In genomic region chr12:114911196-114911595, GRCh38 we compare ENCODE assay signal across 33 cellular contexts.
"Had no signal": no experiment of that assay in that cellular context is flagged by ENCODE, and none has a peak within 500 bp of the region (broad histone marks: within the 10 kb centered on the region; RNA-seq: fewer than 3 reads in every experiment).

No MANE protein-coding gene starts in this region.

- H3K36me3 ChIP-seq: ascending aorta, MG63, Peyer's patch, SJSA1 had no signal

- H3K27ac Mint-ChIP-seq: activated B cell treated with CpG ODN at 0.5 μM for 24 hours; activated CD4-positive, alpha-beta T cell treated with anti-CD3 and anti-CD28 coated beads, Interleukin-2, amount 10 ng/mL, durations not matched to agents 24 days and 14 days; activated CD8-positive, alpha-beta memory T cell treated with anti-CD3 and anti-CD28 coated beads, Interleukin-2, amount 10 ng/mL, durations not matched to agents 7 days and 5 days; activated naive CD4-positive, alpha-beta T cell treated with anti-CD3 and anti-CD28 coated beads, Interleukin-2, amount 50 U/mL, for 72 hours; activated naive CD8-positive, alpha-beta T cell treated with anti-CD3 and anti-CD28 coated beads, Interleukin-2, amount 50 U/mL, for 24 hours; activated T-cell treated with anti-CD3 and anti-CD28 coated beads, Interleukin-2, amount 50 U/mL, for 24 hours; T-helper 17 cell had no signal

- H3K4me1 Mint-ChIP-seq: activated B cell treated with CpG ODN at 0.5 μM for 24 hours; activated CD4-positive, alpha-beta T cell treated with anti-CD3 and anti-CD28 coated beads, Interleukin-2, amount 10 ng/mL, durations not matched to agents 24 days and 14 days; activated CD8-positive, alpha-beta memory T cell treated with anti-CD3 and anti-CD28 coated beads, Interleukin-2, amount 10 ng/mL, durations not matched to agents 7 days and 5 days; activated naive CD8-positive, alpha-beta T cell treated with anti-CD3 and anti-CD28 coated beads, Interleukin-2, amount 50 U/mL, for 24 hours; central memory CD8-positive, alpha-beta T cell; T-helper 17 cell had no signal

- H3K9me3 ChIP-seq: ascending aorta, body of pancreas, MG63, Peyer's patch, SJSA1 had no signal

- H3K4me1 ChIP-seq: ascending aorta, body of pancreas had no signal

- H3K9me3 Mint-ChIP-seq: activated B cell treated with CpG ODN at 0.5 μM for 24 hours had no signal

- H3K4me3 ChIP-seq: ascending aorta, body of pancreas, MG63, Peyer's patch, SJSA1 had no signal

- ATAC-seq: activated CD8-positive, alpha-beta memory T cell treated with anti-CD3 and anti-CD28 coated beads, Interleukin-2, amount 10 ng/mL, durations not matched to agents 7 days and 5 days; activated naive CD4-positive, alpha-beta T cell treated with anti-CD3 and anti-CD28 coated beads, Interleukin-2, amount 50 U/mL, for 72 hours; activated naive CD8-positive, alpha-beta T cell treated with anti-CD3 and anti-CD28 coated beads, Interleukin-2, amount 50 U/mL, for 24 hours; body of pancreas; SK-N-SH treated with all-trans-retinoic acid at 6 μM for 48 hours; T-helper 17 cell had no signal

- H3K27me3 Mint-ChIP-seq: activated B cell treated with CpG ODN at 0.5 μM for 24 hours; activated CD4-positive, alpha-beta T cell treated with anti-CD3 and anti-CD28 coated beads, Interleukin-2, amount 10 ng/mL, durations not matched to agents 24 days and 14 days; activated CD8-positive, alpha-beta memory T cell treated with anti-CD3 and anti-CD28 coated beads, Interleukin-2, amount 10 ng/mL, durations not matched to agents 7 days and 5 days; activated T-cell treated with anti-CD3 and anti-CD28 coated beads, Interleukin-2, amount 50 U/mL, for 24 hours; central memory CD8-positive, alpha-beta T cell; T-helper 17 cell had no signal

- H3K27ac ChIP-seq: ascending aorta, body of pancreas, Peyer's patch, RWPE1, SJSA1 had no signal

- H3K4me3 Mint-ChIP-seq: activated B cell treated with CpG ODN at 0.5 μM for 24 hours; activated CD4-positive, alpha-beta T cell treated with anti-CD3 and anti-CD28 coated beads, Interleukin-2, amount 10 ng/mL, durations not matched to agents 24 days and 14 days; activated CD8-positive, alpha-beta memory T cell treated with anti-CD3 and anti-CD28 coated beads, Interleukin-2, amount 10 ng/mL, durations not matched to agents 7 days and 5 days; activated naive CD8-positive, alpha-beta T cell treated with anti-CD3 and anti-CD28 coated beads, Interleukin-2, amount 50 U/mL, for 24 hours; activated T-cell treated with anti-CD3 and anti-CD28 coated beads, Interleukin-2, amount 50 U/mL, for 24 hours; central memory CD8-positive, alpha-beta T cell; T-helper 17 cell had no signal

- H3K27me3 ChIP-seq: ascending aorta, body of pancreas, MG63, Peyer's patch, SJSA1 had no signal

- DNase-seq: activated B cell treated with CpG ODN at 0.5 μM for 24 hours; activated CD4-positive, alpha-beta T cell treated with anti-CD3 and anti-CD28 coated beads for 1 hour; activated CD4-positive, alpha-beta T cell treated with anti-CD3 and anti-CD28 coated beads, Interleukin-2, amount 10 ng/mL, durations not matched to agents 24 days and 14 days; activated CD4-positive, alpha-beta T cell treated with anti-CD3 and anti-CD28 coated beads, Interleukin-2, amount 50 U/mL, for 48 hours; activated CD8-positive, alpha-beta memory T cell treated with anti-CD3 and anti-CD28 coated beads, Interleukin-2, amount 10 ng/mL, durations not matched to agents 7 days and 5 days; activated effector memory CD4-positive, alpha-beta T cell treated with anti-CD3 and anti-CD28 coated beads, Interleukin-2, amount 50 U/mL, for 16 hours; activated naive CD4-positive, alpha-beta T cell treated with Interleukin-2 at 50 U/mL for 16 hours; activated naive CD8-positive, alpha-beta T cell treated with anti-CD3 and anti-CD28 coated beads, Interleukin-2, amount 50 U/mL, for 24 hours; activated T-cell treated with anti-CD3 and anti-CD28 coated beads, Interleukin-2, amount 50 U/mL, for 24 hours; amniotic stem cell; body of pancreas; Kasumi-1; KBM-7; MG63; MV-4-11; NCI-H1092 treated with DMSO at 0.1 percent for 48 hours; NCI-H1436 treated with DMSO at 0.1 percent for 48 hours; NCI-H187; NCI-H2081; NCI-H510A treated with DMSO at 0.1 percent for 48 hours; NCI-H69; NK-92 treated with Interleukin-12 subunit alpha and Interleukin-12 subunit beta, amount 100 ng/mL, for 24 hours; OCI-M1; Peyer's patch; Right ventricle myocardium superior; T-helper 17 cell; T-helper 9 cell had no signal

- H3K36me3 Mint-ChIP-seq: activated CD8-positive, alpha-beta memory T cell treated with anti-CD3 and anti-CD28 coated beads, Interleukin-2, amount 10 ng/mL, durations not matched to agents 7 days and 5 days had no signal
